ENCODE assay signal across 8 cellular contexts in genomic region chr1:175050992-175051391, GRCh38. TPM values are rescaled to one million over a fixed set of nuclear protein-coding genes. Genes with fewer than 3 reads are reported as not detected.
"Had no signal": no experiment of that assay in that cellular context is flagged by ENCODE, and none has a peak within 500 bp of the region (broad histone marks: within the 10 kb centered on the region; RNA-seq: fewer than 3 reads in every experiment).

No MANE protein-coding gene starts in this region.

- DNase-seq: GDM1, GF-D8 had no signal

- FAIRE-seq: G401.6, GM12891, GM12892, GM18507, GM19239 had no signal

RNA-seq across cellular contexts. Expression of gene TNN, which starts 16.6 kb away (rescaled TPM):
- total RNA-seq: G401 had no signal
